21 cellular contexts compared by ENCODE assay signal in the genomic region with DNA sequence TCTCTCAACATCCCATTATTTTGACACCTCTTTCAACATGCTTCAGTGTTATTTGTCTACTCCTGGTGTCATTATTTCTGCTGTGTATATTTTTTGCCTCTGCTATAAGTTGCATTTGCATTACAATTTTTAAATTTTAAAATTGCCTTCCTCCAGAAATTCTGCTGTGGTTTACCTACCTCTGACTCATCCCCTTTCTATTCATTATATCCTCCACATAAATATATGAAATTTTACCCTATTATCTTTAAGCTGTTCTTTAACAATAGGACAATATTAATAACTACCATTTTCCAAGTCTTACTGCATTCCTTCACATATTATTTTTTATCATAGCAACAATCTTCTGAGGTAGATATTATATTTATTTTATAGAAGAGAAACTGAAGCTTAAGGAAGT.
"Had no signal": no experiment of that assay in that cellular context is flagged by ENCODE, and none has a peak within 500 bp of the region (broad histone marks: within the 10 kb centered on the region; RNA-seq: fewer than 3 reads in every experiment).

No MANE protein-coding gene starts in this region.

- H3K9me3 Mint-ChIP-seq: activated naive CD4-positive, alpha-beta T cell treated with anti-CD3 and anti-CD28 coated beads, Interleukin-2, amount 50 U/mL, for 72 hours; activated T-cell treated with anti-CD3 and anti-CD28 coated beads, Interleukin-2, amount 50 U/mL, for 72 hours; effector memory CD8-positive, alpha-beta T cell; naive thymus-derived CD8-positive, alpha-beta T cell had no signal

- H3K27me3 ChIP-seq: dorsolateral prefrontal cortex, spleen, testis, uterus had no signal

- H3K27ac ChIP-seq: coronary artery, dorsolateral prefrontal cortex, spleen, testis, uterus had no signal

- H3K4me3 Mint-ChIP-seq: activated CD4-positive, alpha-beta T cell treated with anti-CD3 and anti-CD28 coated beads for 36 hours; activated T-cell treated with anti-CD3 and anti-CD28 coated beads, Interleukin-2, amount 50 U/mL, for 72 hours; effector memory CD8-positive, alpha-beta T cell; naive thymus-derived CD8-positive, alpha-beta T cell; type B pancreatic cell had no signal

- H3K36me3 ChIP-seq: spleen, uterus had no signal

- H3K4me3 ChIP-seq: coronary artery, dorsolateral prefrontal cortex, spleen, testis, uterus had no signal

- H3K27ac Mint-ChIP-seq: activated CD4-positive, alpha-beta T cell treated with anti-CD3 and anti-CD28 coated beads for 36 hours; activated T-cell treated with anti-CD3 and anti-CD28 coated beads, Interleukin-2, amount 50 U/mL, for 72 hours; effector memory CD8-positive, alpha-beta T cell; naive thymus-derived CD8-positive, alpha-beta T cell; type B pancreatic cell had no signal

- H3K4me1 Mint-ChIP-seq: activated CD4-positive, alpha-beta T cell treated with anti-CD3 and anti-CD28 coated beads for 36 hours had no signal

- H3K36me3 Mint-ChIP-seq: activated naive CD4-positive, alpha-beta T cell treated with anti-CD3 and anti-CD28 coated beads, Interleukin-2, amount 50 U/mL, for 72 hours; naive thymus-derived CD8-positive, alpha-beta T cell; type B pancreatic cell had no signal

- DNase-seq: activated CD4-positive, alpha-beta T cell treated with anti-CD3 and anti-CD28 coated beads for 36 hours; activated CD4-positive, CD25-positive, alpha-beta regulatory T cell; activated naive CD4-positive, alpha-beta T cell; activated T-cell treated with anti-CD3 and anti-CD28 coated beads for 4 hours; activated T-cell treated with anti-CD3 and anti-CD28 coated beads, Interleukin-2, amount 50 U/mL, for 72 hours; dorsolateral prefrontal cortex; effector memory CD8-positive, alpha-beta T cell; left cardiac atrium; left ventricle myocardium superior; midbrain; naive thymus-derived CD8-positive, alpha-beta T cell; posterior cingulate gyrus; right cardiac atrium; spleen; stimulated activated CD4-positive, alpha-beta T cell treated with anti-CD3 and anti-CD28 coated beads, Interleukin-2, amount 100 ng/mL, for 48 hours; stimulated activated naive CD4-positive, alpha-beta T cell treated with Interleukin-2 at 50 U/mL for 16 hours; testis; uterus had no signal

- ATAC-seq: activated CD4-positive, alpha-beta T cell treated with anti-CD3 and anti-CD28 coated beads for 36 hours; activated naive CD4-positive, alpha-beta T cell treated with anti-CD3 and anti-CD28 coated beads, Interleukin-2, amount 50 U/mL, for 72 hours; activated T-cell treated with anti-CD3 and anti-CD28 coated beads, Interleukin-2, amount 50 U/mL, for 72 hours; effector memory CD8-positive, alpha-beta T cell; left cardiac atrium; left ventricle myocardium superior; naive thymus-derived CD8-positive, alpha-beta T cell; right cardiac atrium had no signal

- H3K27me3 Mint-ChIP-seq: effector memory CD8-positive, alpha-beta T cell; type B pancreatic cell had no signal

- H3K4me1 ChIP-seq: spleen, testis, uterus had no signal

- H3K9me3 ChIP-seq: spleen, testis, uterus had no signal
